Comparison of ENCODE assay signal across 16 cellular contexts in the genomic region with DNA sequence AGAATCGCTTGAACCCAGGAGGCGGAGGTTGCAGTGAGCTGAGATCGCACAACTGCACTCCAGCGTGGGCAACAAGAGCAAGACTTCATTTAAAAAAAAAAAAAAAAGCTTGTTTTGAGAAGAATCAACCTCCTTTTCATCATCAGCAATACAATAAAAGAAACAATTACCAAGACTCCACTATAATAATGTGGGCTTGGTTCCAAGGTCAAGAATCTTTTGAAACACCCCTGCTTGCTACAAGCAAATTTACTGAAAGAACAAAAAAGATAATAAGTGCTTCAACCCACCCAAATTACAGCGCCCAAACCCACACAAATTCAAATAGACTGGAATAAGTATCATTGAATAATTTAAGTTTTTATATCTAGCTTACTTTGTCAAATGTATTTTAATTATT.
DNase-seq lines count a peak whose midpoint lies in the region.
"Had no signal": no experiment of that assay in that cellular context is flagged by ENCODE, and none has a peak within 500 bp of the region (broad histone marks: within the 10 kb centered on the region; RNA-seq: fewer than 3 reads in every experiment).

No MANE protein-coding gene starts in this region.

- peak; percentile 3 for DNase-seq in NCI-H1105 treated with DMSO at 0.1 percent for 48 hours (lab: John Stamatoyannopoulos, UW)
- DNase-seq in NCI-H1105 (lab: John Stamatoyannopoulos, UW) = no peak
- peak; percentile 13 for DNase-seq in COR-L47 (lab: John Stamatoyannopoulos, UW)
- DNase-seq in NCI-H2227 treated with DMSO at 0.1 percent for 48 hours (lab: John Stamatoyannopoulos, UW) = peak; percentile 47
- DNase-seq in activated CD4-positive, alpha-beta T cell treated with anti-CD3 and anti-CD28 coated beads, Interleukin-2, amount 50 U/mL, for 4 hours = no peak
- no peak for DNase-seq in iPS-NIHi7 (ENCODE audit: extremely low spot score)
- DNase-seq: AML-193; CD4-positive, alpha-beta T cell; CD8-positive, alpha-beta T cell; DMS 273 treated with DMSO at 0.1 percent for 48 hours; DMS153; DMS53; DMS79; DND-41; EL; GDM1 had no signal

Comparison
In these comparisons a context has a peak if more than half of its experiments do, and no peak if none do; other contexts are left out.
1. DNase-seq: peak in NCI-H1105 treated with DMSO at 0.1 percent for 48 hours (single experiment), COR-L47 (single experiment) and NCI-H2227 treated with DMSO at 0.1 percent for 48 hours (single experiment); none in NCI-H1105 (single experiment), activated CD4-positive, alpha-beta T cell treated with anti-CD3 and anti-CD28 coated beads, Interleukin-2, amount 50 U/mL, for 4 hours (0 of 2) and iPS-NIHi7 (single experiment).